16 cellular contexts compared by ENCODE assay signal in genomic region chr5:80198920-80199319, GRCh38. TPM values are rescaled to one million over a fixed set of nuclear protein-coding genes. Genes with fewer than 3 reads are reported as not detected.
DNase-seq lines count a peak whose midpoint lies in the region; ATAC-seq and TF ChIP-seq lines count a peak whose summit lies in the region.
"Had no signal": no experiment of that assay in that cellular context is flagged by ENCODE, and none has a peak within 500 bp of the region (broad histone marks: within the 10 kb centered on the region; RNA-seq: fewer than 3 reads in every experiment).

No MANE protein-coding gene starts in this region.

- no peaks in the 10 kb centered on the region for H3K27me3 ChIP-seq in gastroesophageal sphincter
- H3K27me3 ChIP-seq in subcutaneous abdominal adipose tissue (ENCODE audit: control insufficient read depth in 5 of 5, insufficient read depth in 4 of 5, low read length in 5 of 5) = no peaks in the 10 kb centered on the region
- H3K27me3 ChIP-seq: gastrocnemius medialis had no signal

- H3K9me3 ChIP-seq in gastroesophageal sphincter (no peaks in the 10 kb centered on the region), subcutaneous abdominal adipose tissue (ENCODE audit: control insufficient read depth in 5 of 5, low read length in 5 of 5) (no peaks in the 10 kb centered on the region)
- H3K9me3 ChIP-seq: gastrocnemius medialis had no signal

- H3K27ac ChIP-seq in gastroesophageal sphincter (peak overlapping the region in 3 of 4 donors; percentile 22 to 27 (median 25)), subcutaneous abdominal adipose tissue (ENCODE audit: low read depth, low read length) (peak overlapping the region; percentile 34)

- H3K27me3 Mint-ChIP-seq in activated T-cell treated with anti-CD3 and anti-CD28 coated beads, Interleukin-2, amount 50 U/mL, for 72 hours (ENCODE audit: low read depth) = no peaks in the 10 kb centered on the region
- H3K27me3 Mint-ChIP-seq in WTC11 (ENCODE audit: low read depth) (no peaks in the 10 kb centered on the region), HFFc6 (ENCODE audit: insufficient read depth) (no peaks in the 10 kb centered on the region; the same call in none of the 2 replicates)

- H3K4me3 ChIP-seq in gastroesophageal sphincter (no peak overlapping the region), subcutaneous abdominal adipose tissue (ENCODE audit: low read depth in 1 of 5, low read length in 5 of 5) (no peak overlapping the region)
- H3K4me3 ChIP-seq: gastrocnemius medialis had no signal

- no peak for ATAC-seq in activated T-cell treated with anti-CD3 and anti-CD28 coated beads, Interleukin-2, amount 50 U/mL, for 72 hours (replicated peaks in 1 of 2)
- no peak for ATAC-seq in WTC11
- ATAC-seq in gastroesophageal sphincter = no peak
- ATAC-seq: gastrocnemius medialis had no signal

- TF ChIP-seq CTCF in WTC11 (IDR thresholded peaks at IDR 0.05) (no peak), gastroesophageal sphincter (IDR thresholded peaks at IDR 0.05) (no peak), HFFc6 (IDR thresholded peaks at IDR 0.05) (no peak)

- no peak for TF ChIP-seq POLR2A in gastroesophageal sphincter (IDR thresholded peaks at IDR 0.05)

- H3K9ac ChIP-seq in subcutaneous abdominal adipose tissue (ENCODE audit: low read length in 5 of 5) = peak overlapping the region in 1 of 5 donors; percentile 8

- CTCF ChIA-PET in WTC11 (lab: Charles Lee) = no interaction called here

- H3K4me1 ChIP-seq in gastroesophageal sphincter (peaks cover 2 to 23% (median 18%) of the 10 kb centered on the region in 3 donors), subcutaneous abdominal adipose tissue (ENCODE audit: control insufficient read depth in 5 of 5, insufficient read depth in 5 of 5, low read length in 5 of 5) (peaks cover 0 to 32% (median 21%) of the 10 kb centered on the region in 5 donors)

- DNase-seq in activated T-cell treated with anti-CD3 and anti-CD28 coated beads, Interleukin-2, amount 50 U/mL, for 72 hours = no peak
- DNase-seq in activated T-cell treated with anti-CD3 and anti-CD28 coated beads, Interleukin-2, amount 50 U/mL, for 1 hour = no peak
- no peak for DNase-seq in WTC11 (ENCODE audit: low spot score)
- no peak for DNase-seq in NCI-H146 (lab: John Stamatoyannopoulos, UW)
- no peak for DNase-seq in HFFc6
- DNase-seq in cerebellar cortex (ENCODE audit: low spot score) = no peak
- DNase-seq: ACHN; activated CD8-positive, alpha-beta memory T cell treated with anti-CD3 and anti-CD28 coated beads for 24 hours; DMS 273 treated with DMSO at 0.1 percent for 48 hours; gastrocnemius medialis; kidney; NCI-H1048; NCI-H446 had no signal

- H3K9me3 Mint-ChIP-seq in activated T-cell treated with anti-CD3 and anti-CD28 coated beads, Interleukin-2, amount 50 U/mL, for 72 hours = no peaks in the 10 kb centered on the region
- no peaks in the 10 kb centered on the region for H3K9me3 Mint-ChIP-seq in WTC11
- no peaks in the 10 kb centered on the region for H3K9me3 Mint-ChIP-seq in HFFc6
- H3K9me3 Mint-ChIP-seq: neural crest cell had no signal

- TF ChIP-seq EP300 in gastroesophageal sphincter (IDR thresholded peaks at IDR 0.05) = no peak

- peaks cover 73% of the 10 kb centered on the region for H3K4me1 Mint-ChIP-seq in activated T-cell treated with anti-CD3 and anti-CD28 coated beads, Interleukin-2, amount 50 U/mL, for 72 hours (ENCODE audit: low read depth)
- H3K4me1 Mint-ChIP-seq in WTC11 = peaks cover 36% of the 10 kb centered on the region
- peaks cover 27% of the 10 kb centered on the region for H3K4me1 Mint-ChIP-seq in HFFc6 (ENCODE audit: low read depth)

- no peak overlapping the region for H3K4me3 Mint-ChIP-seq in activated T-cell treated with anti-CD3 and anti-CD28 coated beads, Interleukin-2, amount 50 U/mL, for 72 hours
- no peak overlapping the region for H3K4me3 Mint-ChIP-seq in WTC11
- H3K4me3 Mint-ChIP-seq in HFFc6 = no peak overlapping the region
- H3K4me3 Mint-ChIP-seq: neural crest cell had no signal

- H3K36me3 ChIP-seq in gastroesophageal sphincter (peaks cover 0 to 24% of the 10 kb centered on the region in 2 donors), subcutaneous abdominal adipose tissue (ENCODE audit: control insufficient read depth in 5 of 5, insufficient read depth in 5 of 5, low read length in 5 of 5) (peaks cover 2 to 21% (median 9%) of the 10 kb centered on the region in 5 donors)
- H3K36me3 ChIP-seq: gastrocnemius medialis had no signal

- peak overlapping the region; percentile 7 for H3K27ac Mint-ChIP-seq in activated T-cell treated with anti-CD3 and anti-CD28 coated beads, Interleukin-2, amount 50 U/mL, for 72 hours
- peak overlapping the region; percentile 69 for H3K27ac Mint-ChIP-seq in WTC11
- no peak overlapping the region; the same call in 1 of the 2 replicates for H3K27ac Mint-ChIP-seq in HFFc6

- POLR2A ChIA-PET in WTC11 (lab: Charles Lee) = interaction anchor here (1.2 kb wide), 1 partner anchor 58 kb away, joined by 3 read pairs; no protein-coding TSS in a partner anchor

- H3K36me3 Mint-ChIP-seq in activated T-cell treated with anti-CD3 and anti-CD28 coated beads, Interleukin-2, amount 50 U/mL, for 72 hours (ENCODE audit: insufficient read depth in 2 of 2) = peaks cover 2 to 26% of the 10 kb centered on the region in 2 donors
- peaks cover 53% of the 10 kb centered on the region for H3K36me3 Mint-ChIP-seq in WTC11
- H3K36me3 Mint-ChIP-seq in HFFc6 (ENCODE audit: low read depth) = peaks cover 5% of the 10 kb centered on the region

- 89 to 90% methylated on average over 2 to 3 of the region's 3 CpGs for WGBS in gastroesophageal sphincter (ENCODE audit: low coverage in 1 of 2), 2 donors

TF ChIP-seq in WTC11, 78 proteins besides CTCF, POLR2A, EP300 and RAD21:
- TF ChIP-seq, protein P1, sequence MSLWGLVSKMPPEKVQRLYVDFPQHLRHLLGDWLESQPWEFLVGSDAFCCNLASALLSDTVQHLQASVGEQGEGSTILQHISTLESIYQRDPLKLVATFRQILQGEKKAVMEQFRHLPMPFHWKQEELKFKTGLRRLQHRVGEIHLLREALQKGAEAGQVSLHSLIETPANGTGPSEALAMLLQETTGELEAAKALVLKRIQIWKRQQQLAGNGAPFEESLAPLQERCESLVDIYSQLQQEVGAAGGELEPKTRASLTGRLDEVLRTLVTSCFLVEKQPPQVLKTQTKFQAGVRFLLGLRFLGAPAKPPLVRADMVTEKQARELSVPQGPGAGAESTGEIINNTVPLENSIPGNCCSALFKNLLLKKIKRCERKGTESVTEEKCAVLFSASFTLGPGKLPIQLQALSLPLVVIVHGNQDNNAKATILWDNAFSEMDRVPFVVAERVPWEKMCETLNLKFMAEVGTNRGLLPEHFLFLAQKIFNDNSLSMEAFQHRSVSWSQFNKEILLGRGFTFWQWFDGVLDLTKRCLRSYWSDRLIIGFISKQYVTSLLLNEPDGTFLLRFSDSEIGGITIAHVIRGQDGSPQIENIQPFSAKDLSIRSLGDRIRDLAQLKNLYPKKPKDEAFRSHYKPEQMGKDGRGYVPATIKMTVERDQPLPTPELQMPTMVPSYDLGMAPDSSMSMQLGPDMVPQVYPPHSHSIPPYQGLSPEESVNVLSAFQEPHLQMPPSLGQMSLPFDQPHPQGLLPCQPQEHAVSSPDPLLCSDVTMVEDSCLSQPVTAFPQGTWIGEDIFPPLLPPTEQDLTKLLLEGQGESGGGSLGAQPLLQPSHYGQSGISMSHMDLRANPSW (CRISPR knock-in tag; conservative IDR thresholded peaks at IDR 0.05; ENCODE audit: low read depth) = no peak
- TF ChIP-seq ATF1 (CRISPR knock-in tag; IDR thresholded peaks at IDR 0.05) (no peak), CREB1 (CRISPR knock-in tag; IDR thresholded peaks at IDR 0.05) (no peak), CDX4 (CRISPR knock-in tag; IDR thresholded peaks at IDR 0.05; ENCODE audit: borderline replicate concordance) (no peak), AR (CRISPR knock-in tag; IDR thresholded peaks at IDR 0.05) (no peak), GABPB1 (CRISPR knock-in tag; IDR thresholded peaks at IDR 0.05) (no peak), ETV6 (CRISPR knock-in tag; IDR thresholded peaks at IDR 0.05) (no peak)

RNA-seq across cellular contexts. Expression of gene SERINC5, which starts 56.9 kb away (rescaled TPM):
- 10 to 100 TPM; 41.1 to 48.3 TPM for total RNA-seq in activated T-cell treated with anti-CD3 and anti-CD28 coated beads, Interleukin-2, amount 50 U/mL, for 72 hours
- total RNA-seq in WTC11 (2021) (128 to 139 TPM (median 139 TPM) in 3 replicates), gastroesophageal sphincter (1 to 10 TPM; 6.5 to 9.3 (median 8.8) TPM)
- 10 to 100 TPM; 16.4 to 28.1 (median 19.9) TPM for total RNA-seq in HFFc6 (2021; fragmentation: NEBNext Ultra II Directional; extraction: Animal tissue kit (Norgen Biotek cat#: 25700))
